Comparison of ENCODE assay signal across 12 cellular contexts in genomic region chr1:225509770-225510169, GRCh38.
A peak's percentile ranks its signal among the peaks of the same experiment; 100 is the strongest.
DNase-seq lines count a peak whose midpoint lies in the region; ATAC-seq and TF ChIP-seq lines count a peak whose summit lies in the region.
"Had no signal": no experiment of that assay in that cellular context is flagged by ENCODE, and none has a peak within 500 bp of the region (broad histone marks: within the 10 kb centered on the region; RNA-seq: fewer than 3 reads in every experiment).

No MANE protein-coding gene starts in this region.

- H3K9me3 Mint-ChIP-seq in activated CD4-positive, alpha-beta T cell treated with anti-CD3 and anti-CD28 coated beads for 36 hours (ENCODE audit: low read depth): no peaks in the 10 kb centered on the region
- H3K9me3 Mint-ChIP-seq: stimulated activated naive CD8-positive, alpha-beta T cell treated with anti-CD3 and anti-CD28 coated beads, Interleukin-15, Interleukin-2, amounts not matched to agents 100 ng/mL and 50 ng/mL, for 24 hours had no signal

- no peak for TF ChIP-seq CTCF in Panc1 (IDR thresholded peaks at IDR 0.05)
- TF ChIP-seq CTCF in foreskin keratinocyte (conservative IDR thresholded peaks at IDR 0.05): no peak

- H3K4me1 ChIP-seq in Panc1 (ENCODE audit: control insufficient read depth, insufficient read depth, low read length): peaks cover 16% of the 10 kb centered on the region; the same call in 1 of the 2 replicates
- peaks cover 39% of the 10 kb centered on the region for H3K4me1 ChIP-seq in foreskin keratinocyte

- no peak overlapping the region for H3K4me3 ChIP-seq in Panc1 (ENCODE audit: low read depth in 2 of 2, low read length in 2 of 2)

- BruUV-seq in Panc1 (replicated peaks; lab: Mats Ljungman, UMichigan): no TSS peak

- H3K36me3 Mint-ChIP-seq in activated CD4-positive, alpha-beta T cell treated with anti-CD3 and anti-CD28 coated beads for 36 hours (ENCODE audit: low read depth): no peaks in the 10 kb centered on the region

- no peak overlapping the region for H3K4me3 Mint-ChIP-seq in activated CD4-positive, alpha-beta T cell treated with anti-CD3 and anti-CD28 coated beads for 36 hours
- H3K4me3 Mint-ChIP-seq: stimulated activated naive CD8-positive, alpha-beta T cell treated with anti-CD3 and anti-CD28 coated beads, Interleukin-15, Interleukin-2, amounts not matched to agents 100 ng/mL and 50 ng/mL, for 24 hours had no signal

- no peaks in the 10 kb centered on the region for H3K9me3 ChIP-seq in Panc1 (ENCODE audit: control insufficient read depth, insufficient read depth, low read depth, low read length)

- intact Hi-C loops in activated CD4-positive, alpha-beta T cell treated with anti-CD3 and anti-CD28 coated beads for 36 hours (cut with DNase I, micrococcal nuclease): no loop called here
- intact Hi-C loops in Panc1 (cut with micrococcal nuclease; ENCODE audit: unreplicated experiment) (loop anchor here (10.0 kb wide), 1 partner anchor 145 kb away; the partner anchor contains the start of gene ENAH), posterior vena cava (cut with DNase I) (loop anchor here in 1 of 2 donors (10.0 kb wide), 1 partner anchor 135 kb away; no protein-coding TSS in a partner anchor)

- peaks cover 24% of the 10 kb centered on the region for H3K36me3 ChIP-seq in Panc1 (ENCODE audit: control insufficient read depth, insufficient read depth, low read length)

- no peak overlapping the region for H3K27ac ChIP-seq in Panc1 (ENCODE audit: low read length)
- peak overlapping the region; percentile 33 for H3K27ac ChIP-seq in foreskin keratinocyte
- H3K27ac ChIP-seq in substantia nigra (ENCODE audit: low read depth, low read length, poor library complexity, severe bottlenecking): peak overlapping the region; percentile 89

- CTCF ChIA-PET in activated CD4-positive, alpha-beta T cell treated with anti-CD3 and anti-CD28 coated beads for 36 hours (lab: Charles Lee): interaction anchor here (0.6 to 2.2 kb wide), 2 partner anchors 13 to 240 kb away, joined by 3 to 10 read pairs; no protein-coding TSS in a partner anchor
- CTCF ChIA-PET in Panc1 (lab: Charles Lee): no interaction called here

- peaks cover 12% of the 10 kb centered on the region for H3K4me1 Mint-ChIP-seq in activated CD4-positive, alpha-beta T cell treated with anti-CD3 and anti-CD28 coated beads for 36 hours

- DNase-seq in activated CD4-positive, alpha-beta T cell treated with anti-CD3 and anti-CD28 coated beads for 36 hours: no peak
- no peak for DNase-seq in activated CD4-positive, alpha-beta T cell treated with anti-CD3 and anti-CD28 coated beads, Interleukin-2, amount 50 U/mL, for 1 hour
- DNase-seq in Panc1 (ENCODE audit: low read depth, low spot score) (peak; percentile 77), foreskin keratinocyte (peak; percentile 40 to 48), substantia nigra (lab: John Stamatoyannopoulos, UW) (no peak), posterior vena cava (ENCODE audit: low spot score) (no peak)
- DNase-seq: NCI-H146; occipital lobe; stimulated activated CD4-positive, alpha-beta T cell treated with anti-CD3 and anti-CD28 coated beads, Interleukin-4, amount 100 ng/mL, for 1 hour had no signal

- POLR2A ChIA-PET in activated CD4-positive, alpha-beta T cell treated with anti-CD3 and anti-CD28 coated beads for 36 hours (lab: Charles Lee): no interaction called here
- POLR2A ChIA-PET in Panc1 (lab: Charles Lee): no interaction called here

- in situ Hi-C loops in Panc1 (cut with HindIII; ENCODE audit: low pct_unique_long_range_greater_than_20kb, low sequenced_read_pairs): no loop called here

- H3K27me3 Mint-ChIP-seq in activated CD4-positive, alpha-beta T cell treated with anti-CD3 and anti-CD28 coated beads for 36 hours: peaks cover 9% of the 10 kb centered on the region

- ATAC-seq in activated CD4-positive, alpha-beta T cell treated with anti-CD3 and anti-CD28 coated beads for 36 hours: peak; percentile 74
- peak; percentile 43; the same call in 1 of the 2 replicates for ATAC-seq in Panc1
- ATAC-seq in foreskin keratinocyte: peak; percentile 65
- no peak for ATAC-seq in HG03159 (IDR thresholded peaks at IDR 0.05; ENCODE audit: unreplicated experiment)
- no peak for ATAC-seq in HG03521 (IDR thresholded peaks at IDR 0.05; ENCODE audit: unreplicated experiment)

- H3K27me3 ChIP-seq in Panc1 (ENCODE audit: control insufficient read depth, insufficient read depth, low read length) (no peaks in the 10 kb centered on the region), foreskin keratinocyte (no peaks in the 10 kb centered on the region)

- no peak overlapping the region for H3K27ac Mint-ChIP-seq in activated CD4-positive, alpha-beta T cell treated with anti-CD3 and anti-CD28 coated beads for 36 hours
- H3K27ac Mint-ChIP-seq: stimulated activated naive CD8-positive, alpha-beta T cell treated with anti-CD3 and anti-CD28 coated beads, Interleukin-15, Interleukin-2, amounts not matched to agents 100 ng/mL and 50 ng/mL, for 24 hours had no signal

Comparison
In these comparisons a context has a peak if more than half of its experiments do, and no peak if none do; other contexts are left out.
1. ATAC-seq: peak in activated CD4-positive, alpha-beta T cell treated with anti-CD3 and anti-CD28 coated beads for 36 hours (single experiment), Panc1 (single experiment) and foreskin keratinocyte (single experiment); none in HG03159 (single experiment) and HG03521 (single experiment).
2. DNase-seq: peak in Panc1 (single experiment) and foreskin keratinocyte (2 of 2); none in activated CD4-positive, alpha-beta T cell treated with anti-CD3 and anti-CD28 coated beads for 36 hours (single experiment), activated CD4-positive, alpha-beta T cell treated with anti-CD3 and anti-CD28 coated beads, Interleukin-2, amount 50 U/mL, for 1 hour (single experiment), substantia nigra (0 of 49) and posterior vena cava (single experiment).